ENCODE assay signal across 20 cellular contexts in genomic region chr1:82932207-82932606, GRCh38.
"Had no signal": no experiment of that assay in that cellular context is flagged by ENCODE, and none has a peak within 500 bp of the region (broad histone marks: within the 10 kb centered on the region; RNA-seq: fewer than 3 reads in every experiment).

No MANE protein-coding gene starts in this region.

- DNase-seq: IMR-90, Karpas-422, KG1, MG63, NCI-H1092, NCI-H1105 treated with DMSO at 0.1 percent for 48 hours, NCI-H1417 treated with DMSO at 0.1 percent for 48 hours, NCI-H146, NCI-H1694 treated with DMSO at 0.1 percent for 48 hours, NCI-H1930, NCI-H2081, NCI-H2171, NCI-H226, NCI-H510A, NCI-H524 treated with DMSO at 0.1 percent for 48 hours, NCI-H69, NCI-H774, Right ventricle myocardium superior, RPMI8226, SIG-M5 had no signal
